In the genomic region with DNA sequence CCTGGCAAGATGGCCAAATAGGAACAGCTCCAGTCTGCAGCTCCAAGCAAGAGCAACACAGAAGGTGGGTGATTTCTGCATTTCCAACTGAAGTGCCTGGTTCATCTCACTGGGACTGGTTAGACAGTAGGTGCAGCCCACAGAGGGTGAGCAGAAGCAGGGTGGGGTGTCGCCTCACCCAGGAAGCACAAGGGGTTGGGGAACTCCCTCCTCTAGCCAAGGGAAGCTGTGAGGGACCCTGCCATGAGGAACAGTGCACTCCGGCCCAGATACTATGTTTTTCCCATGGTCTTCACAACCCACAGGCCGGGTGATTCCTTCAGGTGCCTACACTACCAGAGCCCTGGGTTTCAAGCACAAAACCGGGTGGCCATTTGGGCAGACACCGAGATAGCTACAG, we compare ENCODE assay signal across 9 cellular contexts. TPM values are rescaled to one million over a fixed set of nuclear protein-coding genes. Genes with fewer than 3 reads are reported as not detected.
"Had no signal": no experiment of that assay in that cellular context is flagged by ENCODE, and none has a peak within 500 bp of the region (broad histone marks: within the 10 kb centered on the region; RNA-seq: fewer than 3 reads in every experiment).

No MANE protein-coding gene starts in this region.

RNA-seq across cellular contexts. Expression of a gene that starts 56.4 kb away (rescaled TPM):
- total RNA-seq: LHCN-M2, MCF 10A, NCI-H460, OCI-LY7, PC-9, Right ventricle myocardium inferior, RPMI7951, SJCRH30, SK-MEL-5 had no signal
